ENCODE assay signal across 8 cellular contexts in genomic region chr12:54325442-54326109, GRCh38. TPM values are rescaled to one million over a fixed set of nuclear protein-coding genes. Genes with fewer than 3 reads are reported as not detected.
DNase-seq lines count a peak whose midpoint lies in the region; TF ChIP-seq lines count a peak whose summit lies in the region.
"Not testable (repeated sequence)": the region's sequence is repeated elsewhere in the genome, so short reads cannot be mapped to it uniquely, and the experiment has no call there.

No MANE protein-coding gene starts in this region.

- not testable (repeated sequence) for H2AK5ac ChIP-seq in trophoblast cell (ENCODE audit: low read length)

- H2BK12ac ChIP-seq in trophoblast cell (ENCODE audit: low read length), result not testable (repeated sequence)

- peaks cover 13% of the 10 kb centered on the region for H3K4me1 ChIP-seq in Karpas-422 (ENCODE audit: low read length)
- H3K4me1 ChIP-seq in esophagus squamous epithelium, result peaks cover 6 to 56% (median 15%) of the 10 kb centered on the region in 3 donors
- peaks cover 3 to 10% of the 10 kb centered on the region in 2 experiments for H3K4me1 ChIP-seq in trophoblast cell (ENCODE audit: control insufficient read depth in 1 of 2, insufficient read depth in 2 of 2, low read length in 2 of 2)
- H3K4me1 ChIP-seq in transverse colon, result peaks cover 5 to 58% (median 38%) of the 10 kb centered on the region in 4 donors

- H3K23ac ChIP-seq in trophoblast cell (ENCODE audit: low read length), result not testable (repeated sequence)

- peak overlapping the region; percentile 55 for H4K12ac ChIP-seq in trophoblast cell (ENCODE audit: low read depth, low read length)

- H3K27ac ChIP-seq in Karpas-422 (ENCODE audit: low read length), result 0 out of 2 replicates have a peak overlapping the region, but pooled peaks have one; percentile 12
- H3K27ac ChIP-seq in VCaP, result peak overlapping the region; percentile 86
- peak overlapping the region; percentile 88 to 96 (median 92) for H3K27ac ChIP-seq in esophagus squamous epithelium
- peak overlapping the region; percentile 29 for H3K27ac ChIP-seq in trophoblast cell (ENCODE audit: low read depth, low read length)
- H3K27ac ChIP-seq in transverse colon, result peak overlapping the region; percentile 91 to 93 (median 92)

- peak overlapping the region; percentile 27 for H2BK120ac ChIP-seq in trophoblast cell (ENCODE audit: insufficient read depth, low read length, poor library complexity)

- peak overlapping the region; percentile 84 for H3K4ac ChIP-seq in trophoblast cell (ENCODE audit: low read depth, low read length)

- TF ChIP-seq EP300 in transverse colon (IDR thresholded peaks at IDR 0.05; ENCODE audit: low read depth), result not testable (repeated sequence)

- peak overlapping the region; percentile 52 for H4K91ac ChIP-seq in trophoblast cell (ENCODE audit: low read depth, low read length)

- H3K14ac ChIP-seq in trophoblast cell (ENCODE audit: low read length), result peak overlapping the region; percentile 61

- H3K27me3 ChIP-seq in Karpas-422 (ENCODE audit: low read length); esophagus squamous epithelium; trophoblast cell (ENCODE audit: insufficient read depth, low read length); transverse colon: not testable (repeated sequence)

- H3K9ac ChIP-seq in Karpas-422 (ENCODE audit: low read length) (peak overlapping the region; percentile 83), trophoblast cell (ENCODE audit: low read length) (peak overlapping the region; percentile 87)

- WGBS in esophagus squamous epithelium, 2 donors, result 32 to 43% methylated on average over 18 to 22 of the region's 22 CpGs
- 39% methylated on average over 22 of the region's 22 CpGs for WGBS in lower leg skin, 2 donors
- WGBS in trophoblast cell (ENCODE audit: extremely low coverage, insufficient coverage, insufficient read length), result no CpG with 5 or more reads among the region's 22 CpGs
- WGBS in transverse colon (ENCODE audit: low coverage in 1 of 2), 2 donors, result 54 to 68% methylated on average over 12 to 22 of the region's 22 CpGs

- H3K79me1 ChIP-seq in trophoblast cell (ENCODE audit: low read length), result not testable (repeated sequence)

- not testable (repeated sequence) for H2BK5ac ChIP-seq in trophoblast cell (ENCODE audit: low read depth, low read length, poor library complexity)

- TF ChIP-seq CTCF in VCaP (conservative IDR thresholded peaks at IDR 0.05); astrocyte of the spinal cord (IDR thresholded peaks at IDR 0.05; ENCODE audit: low read depth, low read length); esophagus squamous epithelium (IDR thresholded peaks at IDR 0.05); lower leg skin (IDR thresholded peaks at IDR 0.05): not testable (repeated sequence)
- TF ChIP-seq CTCF in transverse colon (IDR thresholded peaks at IDR 0.05), result peak in 1 of 5 experiments; percentile 11

- H3K4me2 ChIP-seq in Karpas-422 (ENCODE audit: low read depth, low read length, poor library complexity, severe bottlenecking), result peak overlapping the region; percentile 98
- H3K4me2 ChIP-seq in trophoblast cell (ENCODE audit: low read length), result peak overlapping the region; percentile 88

- in situ Hi-C loops in Caki2 (cut with HindIII; ENCODE audit: low pct_unique_long_range_greater_than_20kb, low sequenced_read_pairs); astrocyte of the spinal cord (cut with HindIII; ENCODE audit: low sequenced_read_pairs); transverse colon (cut with MboI; ENCODE audit: low pct_ligation_motif_present in 1 of 4, low pct_unique_long_range_greater_than_20kb in 1 of 4, low sequenced_read_pairs in 3 of 4): not testable (repeated sequence)

- not testable (repeated sequence) for H4K20me1 ChIP-seq in Karpas-422 (ENCODE audit: insufficient read depth, low read depth, low read length)

- not testable (repeated sequence) for TF ChIP-seq POLR2A in esophagus squamous epithelium (IDR thresholded peaks at IDR 0.05); lower leg skin (IDR thresholded peaks at IDR 0.05); transverse colon (IDR thresholded peaks at IDR 0.05)

- H3K4me3 ChIP-seq in Karpas-422 (ENCODE audit: low read length) (peak overlapping the region; percentile 84), astrocyte of the spinal cord (ENCODE audit: low read depth, low read length) (peak overlapping the region; percentile 79), esophagus squamous epithelium (peak overlapping the region; percentile 73 to 93 (median 82)), lower leg skin (ENCODE audit: low read depth, poor library complexity, severe bottlenecking) (peak overlapping the region; percentile 59), trophoblast cell (ENCODE audit: low read depth, low read length) (peak overlapping the region; percentile 90), transverse colon (peak overlapping the region; percentile 65 to 87 (median 80))

- DNase-seq in Caki2 (ENCODE audit: low read depth) (peak; percentile 32), trophoblast cell (peak; percentile 10 to 58)
- not testable (repeated sequence) for DNase-seq in Karpas-422; astrocyte of the spinal cord (ENCODE audit: low read depth, low spot score); esophagus squamous epithelium (lab: John Stamatoyannopoulos, UW); lower leg skin (ENCODE audit: low spot score in 2 of 2); transverse colon

- H3K79me2 ChIP-seq in Karpas-422 (ENCODE audit: low read length), result peaks cover 30% of the 10 kb centered on the region
- not testable (repeated sequence) for H3K79me2 ChIP-seq in trophoblast cell (ENCODE audit: control insufficient read depth, insufficient read depth, low read length, poor library complexity)

- H3K18ac ChIP-seq in trophoblast cell (ENCODE audit: low read length), result not testable (repeated sequence)

- not testable (repeated sequence) for H3K9me3 ChIP-seq in Karpas-422 (ENCODE audit: low read length); esophagus squamous epithelium; trophoblast cell (ENCODE audit: insufficient read depth, low read depth, low read length); transverse colon

- H3K9me2 ChIP-seq in Karpas-422 (replicated peaks; ENCODE audit: insufficient read depth, low read length), result not testable (repeated sequence)

- H4K8ac ChIP-seq in trophoblast cell (ENCODE audit: low read depth, low read length), result peak overlapping the region; percentile 77

- H3K36me3 ChIP-seq in Karpas-422 (ENCODE audit: insufficient read depth, low read length); trophoblast cell (ENCODE audit: control insufficient read depth in 1 of 2, insufficient read depth in 2 of 2, low read length in 2 of 2); transverse colon: not testable (repeated sequence)
- H3K36me3 ChIP-seq in esophagus squamous epithelium, result peaks cover 0 to 12% (median 0%) of the 10 kb centered on the region in 3 donors

- intact Hi-C loops in esophagus squamous epithelium (cut with DNase I); lower leg skin (cut with DNase I; ENCODE audit: low total_unique reads); transverse colon (cut with DNase I; ENCODE audit: low total_unique reads): not testable (repeated sequence)

- not testable (repeated sequence) for H2AFZ ChIP-seq in Karpas-422 (ENCODE audit: low read length); trophoblast cell (ENCODE audit: insufficient read depth, low read length, poor library complexity)

RNA-seq across cellular contexts. Expression of gene COPZ1, which starts 0.6 kb away (rescaled TPM):
- 366 and 493 TPM in 2 replicates for total RNA-seq in Caki2 (2014; rRNA removed; shearing (Covaris generic); ENCODE audit: low replicate concordance)
- total RNA-seq in Karpas-422 (2014; rRNA removed; shearing (Covaris generic); ENCODE audit: low replicate concordance), result 103 and 164 TPM in 2 replicates
- total RNA-seq in esophagus squamous epithelium, result 100 to 1,000 TPM in 2 of 4 donors, 10 to 100 TPM in 2; 68.1 to 153 (median 97.9) TPM
- 10 to 100 TPM; 55.6 to 86.5 (median 69.4) TPM for total RNA-seq in lower leg skin
- polyA plus RNA-seq in trophoblast cell (2013), result 133 and 138 TPM in 2 replicates
- 10 to 100 TPM; 25.8 to 79.6 (median 63.6) TPM for total RNA-seq in transverse colon

RNA-seq across cellular contexts. Expression of gene NFE2, which starts 24.8 kb away (rescaled TPM):
- total RNA-seq in Caki2 (2014; rRNA removed; shearing (Covaris generic); ENCODE audit: low replicate concordance), result not detected in 2 replicates
- total RNA-seq in Karpas-422 (2014; rRNA removed; shearing (Covaris generic); ENCODE audit: low replicate concordance), result not detected in 2 replicates
- total RNA-seq in esophagus squamous epithelium (under 1 TPM in 3 of 4 donors, not detected in 1; 0.15 to 0.44 (median 0.38) TPM), lower leg skin (10 to 100 TPM in 2 of 4 donors, 1 to 10 TPM in 2; 2.5 to 18.6 (median 8.1) TPM), transverse colon (not detected)
- 0.92 and 0.97 TPM in 2 replicates for polyA plus RNA-seq in trophoblast cell (2013)

RNA-seq across cellular contexts. Expression of gene GPR84, which starts 38.7 kb away (rescaled TPM):
- not detected in 2 replicates for total RNA-seq in Caki2 (2014; rRNA removed; shearing (Covaris generic); ENCODE audit: low replicate concordance)
- total RNA-seq in Karpas-422 (2014; rRNA removed; shearing (Covaris generic); ENCODE audit: low replicate concordance), result 0.29 TPM in 1 of 2 replicates, not detected in the other
- under 1 TPM in 1 of 4 donors, not detected in 3; 0.38 TPM for total RNA-seq in esophagus squamous epithelium
- total RNA-seq in lower leg skin, result under 1 TPM in 1 of 4 donors, not detected in 3; 0.42 TPM
- 0.04 and 0.06 TPM in 2 replicates for polyA plus RNA-seq in trophoblast cell (2013)
- not detected for total RNA-seq in transverse colon

RNA-seq across cellular contexts. Expression of gene HNRNPA1, which starts 45.0 kb away (rescaled TPM):
- total RNA-seq in Caki2 (2014; rRNA removed; shearing (Covaris generic); ENCODE audit: low replicate concordance), result 111 and 112 TPM in 2 replicates
- 249 and 260 TPM in 2 replicates for total RNA-seq in Karpas-422 (2014; rRNA removed; shearing (Covaris generic); ENCODE audit: low replicate concordance)
- 100 to 1,000 TPM; 274 to 473 (median 422) TPM for total RNA-seq in esophagus squamous epithelium
- total RNA-seq in lower leg skin, result 100 to 1,000 TPM; 246 to 840 (median 399) TPM
- polyA plus RNA-seq in trophoblast cell (2013), result 1,483 and 1,624 TPM in 2 replicates
- total RNA-seq in transverse colon, result 100 to 1,000 TPM; 104 to 747 (median 326) TPM

RNA-seq across cellular contexts. Expression of gene CBX5, which starts 45.7 kb away (rescaled TPM):
- 40.4 and 44.3 TPM in 2 replicates for total RNA-seq in Caki2 (2014; rRNA removed; shearing (Covaris generic); ENCODE audit: low replicate concordance)
- total RNA-seq in Karpas-422 (2014; rRNA removed; shearing (Covaris generic); ENCODE audit: low replicate concordance), result 25.2 and 41.0 TPM in 2 replicates
- 10 to 100 TPM; 13.2 to 29.9 (median 23.7) TPM for total RNA-seq in esophagus squamous epithelium
- 10 to 100 TPM; 13.2 to 26.4 (median 20.4) TPM for total RNA-seq in lower leg skin
- polyA plus RNA-seq in trophoblast cell (2013), result 58.3 and 62.0 TPM in 2 replicates
- 10 to 100 TPM; 18.9 to 28.8 (median 22.8) TPM for total RNA-seq in transverse colon

Comparison
In these comparisons a context has a peak if more than half of its experiments do, and no peak if none do; other contexts are left out.
1. H3K27ac ChIP-seq: peak in every context shown above with its lines; median percentile 92 in esophagus squamous epithelium; 92 in transverse colon; 86 in VCaP; 29 in trophoblast cell; 12 in Karpas-422.